In genomic region chr19:48999481-49000325, GRCh38 we compare ENCODE assay signal across 8 cellular contexts. TPM values are rescaled to one million over a fixed set of nuclear protein-coding genes. Genes with fewer than 3 reads are reported as not detected.
A peak's percentile ranks its signal among the peaks of the same experiment; 100 is the strongest.
DNase-seq lines count a peak whose midpoint lies in the region; ATAC-seq and TF ChIP-seq lines count a peak whose summit lies in the region.

No MANE protein-coding gene starts in this region.

- no peak overlapping the region for H3K27ac ChIP-seq in KMS-11
- H3K27ac ChIP-seq in stomach = no peak overlapping the region

- H3K4me3 ChIP-seq in KMS-11 (IDR thresholded peaks at IDR 0.05; ENCODE audit: insufficient read depth, low read depth, low read length) (no peak overlapping the region), stomach (no peak overlapping the region)

- no peaks in the 10 kb centered on the region for H4K20me1 ChIP-seq in KMS-11 (ENCODE audit: insufficient read depth)

- peaks cover 43% of the 10 kb centered on the region for H3K79me2 ChIP-seq in KMS-11 (ENCODE audit: insufficient read depth, low read depth)

- no peak for ATAC-seq in GM21619 (IDR thresholded peaks at IDR 0.05; ENCODE audit: unreplicated experiment)

- no peak overlapping the region for H3K9ac ChIP-seq in KMS-11

- DNase-seq in D341Med (ENCODE audit: low spot score) (peak; percentile 73), dedifferentiated amniotic fluid mesenchymal stem cell (ENCODE audit: extremely low spot score) (peak; percentile 47), myocyte (ENCODE audit: low read depth) (peak; percentile 60), stomach (peak; percentile 65), posterior vena cava (ENCODE audit: low spot score) (no peak)
- peak; percentile 55 for DNase-seq in activated CD4-positive, alpha-beta T cell treated with anti-CD3 and anti-CD28 coated beads for 1 hour

- H3K27me3 ChIP-seq in KMS-11 (ENCODE audit: insufficient read depth, low read depth) (no peaks in the 10 kb centered on the region), stomach (no peaks in the 10 kb centered on the region)

- no peaks in the 10 kb centered on the region for H3K36me3 ChIP-seq in KMS-11 (ENCODE audit: insufficient read depth)
- peaks cover 7 to 45% (median 37%) of the 10 kb centered on the region in 4 donors for H3K36me3 ChIP-seq in stomach

- no peak for TF ChIP-seq EP300 in stomach (IDR thresholded peaks at IDR 0.05)

- TF ChIP-seq CTCF in KMS-11 (conservative IDR thresholded peaks at IDR 0.05; ENCODE audit: low read depth, low read length) (peak; percentile 52), stomach (IDR thresholded peaks at IDR 0.05) (peak in 5 of 7 experiments; percentile 30 to 55 (median 51))

- no peaks in the 10 kb centered on the region for H3K9me3 ChIP-seq in stomach

- intact Hi-C loops in stomach (cut with DNase I; ENCODE audit: low total_unique reads) = no loop called here
- intact Hi-C loops in posterior vena cava (cut with DNase I) = no loop called here

- peaks cover 23% of the 10 kb centered on the region for H3K4me1 ChIP-seq in KMS-11 (ENCODE audit: low read depth, poor library complexity, severe bottlenecking)
- H3K4me1 ChIP-seq in stomach = peaks cover 3 to 10% (median 7%) of the 10 kb centered on the region in 4 donors

- TF ChIP-seq POLR2A in stomach (IDR thresholded peaks at IDR 0.05) = no peak

- H3K4me2 ChIP-seq in KMS-11 = no peak overlapping the region

- 55 to 66% (median 59%) methylated on average over 11 to 16 of the region's 16 CpGs for WGBS in stomach, 5 donors

- H2AFZ ChIP-seq in KMS-11 (ENCODE audit: low read depth) = no peak overlapping the region

RNA-seq across cellular contexts. Expression of gene RUVBL2, which starts 6.0 kb away (rescaled TPM):
- total RNA-seq in myocyte (94.7 and 106 TPM in 2 replicates), stomach (10 to 100 TPM in 4 of 5 donors, under 1 TPM in 1; 0.58 to 96.0 (median 59.1) TPM), posterior vena cava (10 to 100 TPM; 34.7 to 43.1 TPM)
- polyA plus RNA-seq in myocyte (2012) = 87.4 TPM
- 10 to 100 TPM; 55.3 to 69.2 (median 63.3) TPM for polyA plus RNA-seq in stomach

RNA-seq across cellular contexts. Expression of gene GYS1, which starts 6.6 kb away (rescaled TPM):
- total RNA-seq in myocyte = 358 and 408 TPM in 2 replicates
- 163 TPM for polyA plus RNA-seq in myocyte (2012)
- total RNA-seq in stomach = 10 to 100 TPM; 13.0 to 63.6 (median 46.4) TPM
- 10 to 100 TPM; 13.0 to 25.5 (median 15.5) TPM for polyA plus RNA-seq in stomach
- 10 to 100 TPM; 28.0 to 39.5 TPM for total RNA-seq in posterior vena cava

RNA-seq across cellular contexts. Expression of gene LHB, which starts 17.2 kb away (rescaled TPM):
- total RNA-seq in myocyte (not detected in 2 replicates), stomach (1 to 10 TPM in 1 of 5 donors, not detected in 4; 8.4 TPM), posterior vena cava (not detected)
- polyA plus RNA-seq in myocyte (2012) = 0.72 TPM
- polyA plus RNA-seq in stomach = 10 to 100 TPM in 2 of 3 donors, 1 to 10 TPM in 1; 3.8 to 45.8 (median 40.3) TPM

RNA-seq across cellular contexts. Expression of gene CGB3, which starts 24.4 kb away (rescaled TPM):
- total RNA-seq in myocyte = not detected in 2 replicates
- polyA plus RNA-seq in myocyte (2012) = not detected
- total RNA-seq in stomach = not detected
- not detected for polyA plus RNA-seq in stomach
- not detected for total RNA-seq in posterior vena cava

RNA-seq across cellular contexts. Expression of gene CGB2, which starts 32.0 kb away (rescaled TPM):
- total RNA-seq in myocyte (not detected in 2 replicates), stomach (not detected), posterior vena cava (not detected)
- 0.39 TPM for polyA plus RNA-seq in myocyte (2012)
- polyA plus RNA-seq in stomach = not detected
